Comparison of ENCODE assay signal across 2 cellular contexts in the genomic region with DNA sequence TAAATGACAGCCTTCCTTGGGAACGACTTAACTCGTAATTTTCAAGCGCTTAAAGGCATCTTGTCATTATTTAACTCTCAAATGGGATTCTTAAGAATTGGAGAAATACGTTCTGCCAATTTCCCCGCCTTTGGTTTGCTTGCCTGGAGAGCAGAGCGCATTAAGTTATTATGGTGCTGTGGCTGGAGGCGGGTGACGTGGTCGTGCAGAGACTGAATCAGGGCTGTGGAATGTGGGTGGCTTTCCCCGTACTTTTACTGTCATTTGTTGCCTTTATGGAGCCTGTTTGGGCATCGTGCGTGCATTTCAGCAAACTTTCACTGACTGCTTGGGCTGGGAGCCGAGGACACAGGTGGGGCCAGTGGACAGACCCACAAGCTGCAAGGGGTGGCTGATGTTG.
TF ChIP-seq lines count a peak whose summit lies in the region.

No MANE protein-coding gene starts in this region.

TF ChIP-seq in SK-N-SH treated with all-trans-retinoic acid at 6 μM for 48 hours, 23 proteins besides CTCF, POLR2A, EP300 and RAD21:
- TF ChIP-seq, protein P1, sequence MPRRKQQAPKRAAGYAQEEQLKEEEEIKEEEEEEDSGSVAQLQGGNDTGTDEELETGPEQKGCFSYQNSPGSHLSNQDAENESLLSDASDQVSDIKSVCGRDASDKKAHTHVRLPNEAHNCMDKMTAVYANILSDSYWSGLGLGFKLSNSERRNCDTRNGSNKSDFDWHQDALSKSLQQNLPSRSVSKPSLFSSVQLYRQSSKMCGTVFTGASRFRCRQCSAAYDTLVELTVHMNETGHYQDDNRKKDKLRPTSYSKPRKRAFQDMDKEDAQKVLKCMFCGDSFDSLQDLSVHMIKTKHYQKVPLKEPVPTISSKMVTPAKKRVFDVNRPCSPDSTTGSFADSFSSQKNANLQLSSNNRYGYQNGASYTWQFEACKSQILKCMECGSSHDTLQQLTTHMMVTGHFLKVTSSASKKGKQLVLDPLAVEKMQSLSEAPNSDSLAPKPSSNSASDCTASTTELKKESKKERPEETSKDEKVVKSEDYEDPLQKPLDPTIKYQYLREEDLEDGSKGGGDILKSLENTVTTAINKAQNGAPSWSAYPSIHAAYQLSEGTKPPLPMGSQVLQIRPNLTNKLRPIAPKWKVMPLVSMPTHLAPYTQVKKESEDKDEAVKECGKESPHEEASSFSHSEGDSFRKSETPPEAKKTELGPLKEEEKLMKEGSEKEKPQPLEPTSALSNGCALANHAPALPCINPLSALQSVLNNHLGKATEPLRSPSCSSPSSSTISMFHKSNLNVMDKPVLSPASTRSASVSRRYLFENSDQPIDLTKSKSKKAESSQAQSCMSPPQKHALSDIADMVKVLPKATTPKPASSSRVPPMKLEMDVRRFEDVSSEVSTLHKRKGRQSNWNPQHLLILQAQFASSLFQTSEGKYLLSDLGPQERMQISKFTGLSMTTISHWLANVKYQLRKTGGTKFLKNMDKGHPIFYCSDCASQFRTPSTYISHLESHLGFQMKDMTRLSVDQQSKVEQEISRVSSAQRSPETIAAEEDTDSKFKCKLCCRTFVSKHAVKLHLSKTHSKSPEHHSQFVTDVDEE (CRISPR knock-in tag; IDR thresholded peaks at IDR 0.05), result no peak
- TF ChIP-seq CSDC2 (CRISPR knock-in tag; IDR thresholded peaks at IDR 0.05) (no peak), RARB (CRISPR knock-in tag; IDR thresholded peaks at IDR 0.05) (no peak), ZNF565 (CRISPR knock-in tag; conservative IDR thresholded peaks at IDR 0.05; ENCODE audit: low read depth) (no peak), ZNF70 (CRISPR knock-in tag; IDR thresholded peaks at IDR 0.05) (no peak), ARNTL (CRISPR knock-in tag; IDR thresholded peaks at IDR 0.05; ENCODE audit: borderline replicate concordance, low read depth) (no peak), OSR1 (CRISPR knock-in tag; IDR thresholded peaks at IDR 0.05) (no peak), TOX (CRISPR knock-in tag; IDR thresholded peaks at IDR 0.05; ENCODE audit: borderline replicate concordance) (no peak), ZFP30 (CRISPR knock-in tag; IDR thresholded peaks at IDR 0.05) (no peak), BACH2 (CRISPR knock-in tag; IDR thresholded peaks at IDR 0.05; ENCODE audit: borderline replicate concordance) (no peak), SNAI2 (CRISPR knock-in tag; IDR thresholded peaks at IDR 0.05) (no peak), GLIS3 (CRISPR knock-in tag; IDR thresholded peaks at IDR 0.05) (no peak), PPARA (CRISPR knock-in tag; IDR thresholded peaks at IDR 0.05; ENCODE audit: borderline replicate concordance) (no peak), ZFP3 (CRISPR knock-in tag; IDR thresholded peaks at IDR 0.05) (no peak)
- TF ChIP-seq, protein P2, sequence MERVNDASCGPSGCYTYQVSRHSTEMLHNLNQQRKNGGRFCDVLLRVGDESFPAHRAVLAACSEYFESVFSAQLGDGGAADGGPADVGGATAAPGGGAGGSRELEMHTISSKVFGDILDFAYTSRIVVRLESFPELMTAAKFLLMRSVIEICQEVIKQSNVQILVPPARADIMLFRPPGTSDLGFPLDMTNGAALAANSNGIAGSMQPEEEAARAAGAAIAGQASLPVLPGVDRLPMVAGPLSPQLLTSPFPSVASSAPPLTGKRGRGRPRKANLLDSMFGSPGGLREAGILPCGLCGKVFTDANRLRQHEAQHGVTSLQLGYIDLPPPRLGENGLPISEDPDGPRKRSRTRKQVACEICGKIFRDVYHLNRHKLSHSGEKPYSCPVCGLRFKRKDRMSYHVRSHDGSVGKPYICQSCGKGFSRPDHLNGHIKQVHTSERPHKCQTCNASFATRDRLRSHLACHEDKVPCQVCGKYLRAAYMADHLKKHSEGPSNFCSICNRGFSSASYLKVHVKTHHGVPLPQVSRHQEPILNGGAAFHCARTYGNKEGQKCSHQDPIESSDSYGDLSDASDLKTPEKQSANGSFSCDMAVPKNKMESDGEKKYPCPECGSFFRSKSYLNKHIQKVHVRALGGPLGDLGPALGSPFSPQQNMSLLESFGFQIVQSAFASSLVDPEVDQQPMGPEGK (CRISPR knock-in tag; IDR thresholded peaks at IDR 0.05; ENCODE audit: borderline replicate concordance), result no peak
- TF ChIP-seq, protein P3, sequence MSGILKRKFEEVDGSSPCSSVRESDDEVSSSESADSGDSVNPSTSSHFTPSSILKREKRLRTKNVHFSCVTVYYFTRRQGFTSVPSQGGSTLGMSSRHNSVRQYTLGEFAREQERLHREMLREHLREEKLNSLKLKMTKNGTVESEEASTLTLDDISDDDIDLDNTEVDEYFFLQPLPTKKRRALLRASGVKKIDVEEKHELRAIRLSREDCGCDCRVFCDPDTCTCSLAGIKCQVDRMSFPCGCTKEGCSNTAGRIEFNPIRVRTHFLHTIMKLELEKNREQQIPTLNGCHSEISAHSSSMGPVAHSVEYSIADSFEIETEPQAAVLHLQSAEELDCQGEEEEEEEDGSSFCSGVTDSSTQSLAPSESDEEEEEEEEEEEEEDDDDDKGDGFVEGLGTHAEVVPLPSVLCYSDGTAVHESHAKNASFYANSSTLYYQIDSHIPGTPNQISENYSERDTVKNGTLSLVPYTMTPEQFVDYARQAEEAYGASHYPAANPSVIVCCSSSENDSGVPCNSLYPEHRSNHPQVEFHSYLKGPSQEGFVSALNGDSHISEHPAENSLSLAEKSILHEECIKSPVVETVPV (CRISPR knock-in tag; IDR thresholded peaks at IDR 0.05), result no peak
- TF ChIP-seq, protein P4, sequence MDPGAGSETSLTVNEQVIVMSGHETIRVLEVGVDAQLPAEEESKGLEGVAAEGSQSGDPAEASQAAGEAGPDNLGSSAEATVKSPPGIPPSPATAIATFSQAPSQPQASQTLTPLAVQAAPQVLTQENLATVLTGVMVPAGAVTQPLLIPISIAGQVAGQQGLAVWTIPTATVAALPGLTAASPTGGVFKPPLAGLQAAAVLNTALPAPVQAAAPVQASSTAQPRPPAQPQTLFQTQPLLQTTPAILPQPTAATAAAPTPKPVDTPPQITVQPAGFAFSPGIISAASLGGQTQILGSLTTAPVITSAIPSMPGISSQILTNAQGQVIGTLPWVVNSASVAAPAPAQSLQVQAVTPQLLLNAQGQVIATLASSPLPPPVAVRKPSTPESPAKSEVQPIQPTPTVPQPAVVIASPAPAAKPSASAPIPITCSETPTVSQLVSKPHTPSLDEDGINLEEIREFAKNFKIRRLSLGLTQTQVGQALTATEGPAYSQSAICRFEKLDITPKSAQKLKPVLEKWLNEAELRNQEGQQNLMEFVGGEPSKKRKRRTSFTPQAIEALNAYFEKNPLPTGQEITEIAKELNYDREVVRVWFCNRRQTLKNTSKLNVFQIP (CRISPR knock-in tag; IDR thresholded peaks at IDR 0.05; ENCODE audit: borderline replicate concordance, low read depth), result no peak
- TF ChIP-seq, protein P5, sequence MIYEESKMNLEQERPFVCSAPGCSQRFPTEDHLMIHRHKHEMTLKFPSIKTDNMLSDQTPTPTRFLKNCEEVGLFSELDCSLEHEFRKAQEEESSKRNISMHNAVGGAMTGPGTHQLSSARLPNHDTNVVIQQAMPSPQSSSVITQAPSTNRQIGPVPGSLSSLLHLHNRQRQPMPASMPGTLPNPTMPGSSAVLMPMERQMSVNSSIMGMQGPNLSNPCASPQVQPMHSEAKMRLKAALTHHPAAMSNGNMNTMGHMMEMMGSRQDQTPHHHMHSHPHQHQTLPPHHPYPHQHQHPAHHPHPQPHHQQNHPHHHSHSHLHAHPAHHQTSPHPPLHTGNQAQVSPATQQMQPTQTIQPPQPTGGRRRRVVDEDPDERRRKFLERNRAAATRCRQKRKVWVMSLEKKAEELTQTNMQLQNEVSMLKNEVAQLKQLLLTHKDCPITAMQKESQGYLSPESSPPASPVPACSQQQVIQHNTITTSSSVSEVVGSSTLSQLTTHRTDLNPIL (CRISPR knock-in tag; IDR thresholded peaks at IDR 0.05; ENCODE audit: low read depth), result no peak

TF ChIP-seq in SK-N-SH, 30 proteins besides CTCF, POLR2A, EP300 and RAD21 (continued from another document):
- TF ChIP-seq, protein P6, sequence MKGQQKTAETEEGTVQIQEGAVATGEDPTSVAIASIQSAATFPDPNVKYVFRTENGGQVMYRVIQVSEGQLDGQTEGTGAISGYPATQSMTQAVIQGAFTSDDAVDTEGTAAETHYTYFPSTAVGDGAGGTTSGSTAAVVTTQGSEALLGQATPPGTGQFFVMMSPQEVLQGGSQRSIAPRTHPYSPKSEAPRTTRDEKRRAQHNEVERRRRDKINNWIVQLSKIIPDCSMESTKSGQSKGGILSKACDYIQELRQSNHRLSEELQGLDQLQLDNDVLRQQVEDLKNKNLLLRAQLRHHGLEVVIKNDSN (IDR thresholded peaks at IDR 0.05; ENCODE audit: borderline replicate concordance, low read depth), result no peak
- TF ChIP-seq, protein P7, sequence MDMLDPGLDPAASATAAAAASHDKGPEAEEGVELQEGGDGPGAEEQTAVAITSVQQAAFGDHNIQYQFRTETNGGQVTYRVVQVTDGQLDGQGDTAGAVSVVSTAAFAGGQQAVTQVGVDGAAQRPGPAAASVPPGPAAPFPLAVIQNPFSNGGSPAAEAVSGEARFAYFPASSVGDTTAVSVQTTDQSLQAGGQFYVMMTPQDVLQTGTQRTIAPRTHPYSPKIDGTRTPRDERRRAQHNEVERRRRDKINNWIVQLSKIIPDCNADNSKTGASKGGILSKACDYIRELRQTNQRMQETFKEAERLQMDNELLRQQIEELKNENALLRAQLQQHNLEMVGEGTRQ (IDR thresholded peaks at IDR 0.05; ENCODE audit: borderline replicate concordance, low read depth, low read length), result no peak
- TF ChIP-seq RFX5 (IDR thresholded peaks at IDR 0.05; ENCODE audit: low read length), result no peak
- no peak for TF ChIP-seq POLR2AphosphoS5 (IDR thresholded peaks at IDR 0.05; ENCODE audit: low read depth, low read length)
- no peak for TF ChIP-seq TAF1 (IDR thresholded peaks at IDR 0.05; ENCODE audit: borderline replicate concordance, low read depth, low read length)
- no peak for TF ChIP-seq FOXM1 (IDR thresholded peaks at IDR 0.05; ENCODE audit: low read depth)
